ENCODE assay signal across 16 cellular contexts in genomic region chr17:30343741-30344140, GRCh38. TPM values are rescaled to one million over a fixed set of nuclear protein-coding genes. Genes with fewer than 3 reads are reported as not detected.
A peak's percentile ranks its signal among the peaks of the same experiment; 100 is the strongest.
DNase-seq lines count a peak whose midpoint lies in the region; ATAC-seq and TF ChIP-seq lines count a peak whose summit lies in the region.
"Had no signal": no experiment of that assay in that cellular context is flagged by ENCODE, and none has a peak within 500 bp of the region (broad histone marks: within the 10 kb centered on the region; RNA-seq: fewer than 3 reads in every experiment).

No MANE protein-coding gene starts in this region.

- peak overlapping the region; percentile 59 for H3K27ac Mint-ChIP-seq in nephron progenitor cell
- H3K27ac Mint-ChIP-seq in activated naive CD8-positive, alpha-beta T cell treated with anti-CD3 and anti-CD28 coated beads, Interleukin-2, amount 50 U/mL, for 24 hours = no peak overlapping the region
- H3K27ac Mint-ChIP-seq: activated CD4-positive, alpha-beta memory T cell treated with anti-CD3 and anti-CD28 coated beads, Interleukin-2, amount 10 ng/mL, durations not matched to agents 7 days and 5 days; activated T-helper 17 cell treated with anti-CD3 and anti-CD28 coated beads, Interleukin-2, amount 50 U/mL, for 72 hours had no signal

- TF ChIP-seq EP300 in upper lobe of left lung (IDR thresholded peaks at IDR 0.05) = no peak

- no peaks in the 10 kb centered on the region for H3K36me3 Mint-ChIP-seq in nephron progenitor cell (ENCODE audit: low read depth)
- no peaks in the 10 kb centered on the region for H3K36me3 Mint-ChIP-seq in activated naive CD8-positive, alpha-beta T cell treated with anti-CD3 and anti-CD28 coated beads, Interleukin-2, amount 50 U/mL, for 24 hours (ENCODE audit: low read depth)
- H3K36me3 Mint-ChIP-seq: mesothelial cell of epicardium had no signal

- H3K4me1 ChIP-seq in left ventricle myocardium inferior = peaks cover 53% of the 10 kb centered on the region
- peaks cover 34 to 54% (median 43%) of the 10 kb centered on the region in 4 donors for H3K4me1 ChIP-seq in upper lobe of left lung

- peaks cover 52% of the 10 kb centered on the region for H3K4me1 Mint-ChIP-seq in nephron progenitor cell
- peaks cover 27% of the 10 kb centered on the region for H3K4me1 Mint-ChIP-seq in activated naive CD8-positive, alpha-beta T cell treated with anti-CD3 and anti-CD28 coated beads, Interleukin-2, amount 50 U/mL, for 24 hours

- intact Hi-C loops in left ventricle myocardium inferior (cut with micrococcal nuclease) = no loop called here
- intact Hi-C loops in Right ventricle myocardium inferior (cut with DNase I) = loop anchor here (2.0 to 10.0 kb wide), 2 partner anchors 35 to 131 kb away; partner anchors contain the start of genes CPD and GOSR1

- no peaks in the 10 kb centered on the region for H3K27me3 ChIP-seq in left ventricle myocardium inferior (ENCODE audit: low read depth)
- no peaks in the 10 kb centered on the region for H3K27me3 ChIP-seq in upper lobe of left lung
- H3K27me3 ChIP-seq in MG63 = no peaks in the 10 kb centered on the region

- in situ Hi-C loops in KBM-7 (cut with MboI; ENCODE audit: low pct_unique_long_range_greater_than_20kb, low sequenced_read_pairs) = no loop called here

- TF ChIP-seq CTCF in left ventricle myocardium inferior (IDR thresholded peaks at IDR 0.05; ENCODE audit: borderline replicate concordance) (no peak), nephron progenitor cell (IDR thresholded peaks at IDR 0.05) (no peak), upper lobe of left lung (IDR thresholded peaks at IDR 0.05) (no peak)

- no peak for TF ChIP-seq POLR2A in upper lobe of left lung (IDR thresholded peaks at IDR 0.05)

- H3K36me3 ChIP-seq in left ventricle myocardium inferior (no peaks in the 10 kb centered on the region), upper lobe of left lung (no peaks in the 10 kb centered on the region), MG63 (no peaks in the 10 kb centered on the region)

- H3K9me3 Mint-ChIP-seq in nephron progenitor cell = no peaks in the 10 kb centered on the region
- no peaks in the 10 kb centered on the region for H3K9me3 Mint-ChIP-seq in activated naive CD8-positive, alpha-beta T cell treated with anti-CD3 and anti-CD28 coated beads, Interleukin-2, amount 50 U/mL, for 24 hours
- H3K9me3 Mint-ChIP-seq: activated CD4-positive, alpha-beta memory T cell treated with anti-CD3 and anti-CD28 coated beads, Interleukin-2, amount 10 ng/mL, durations not matched to agents 7 days and 5 days; activated T-helper 17 cell treated with anti-CD3 and anti-CD28 coated beads, Interleukin-2, amount 50 U/mL, for 72 hours; mesothelial cell of epicardium had no signal

- H3K4me3 ChIP-seq in left ventricle myocardium inferior = no peak overlapping the region
- H3K4me3 ChIP-seq in upper lobe of left lung = no peak overlapping the region
- no peak overlapping the region for H3K4me3 ChIP-seq in MG63

- H3K4me3 Mint-ChIP-seq in nephron progenitor cell = no peak overlapping the region
- no peak overlapping the region for H3K4me3 Mint-ChIP-seq in activated naive CD8-positive, alpha-beta T cell treated with anti-CD3 and anti-CD28 coated beads, Interleukin-2, amount 50 U/mL, for 24 hours
- H3K4me3 Mint-ChIP-seq: activated CD4-positive, alpha-beta memory T cell treated with anti-CD3 and anti-CD28 coated beads, Interleukin-2, amount 10 ng/mL, durations not matched to agents 7 days and 5 days; activated T-helper 17 cell treated with anti-CD3 and anti-CD28 coated beads, Interleukin-2, amount 50 U/mL, for 72 hours; mesothelial cell of epicardium had no signal

- H3K9me3 ChIP-seq in left ventricle myocardium inferior (replicated peaks) (no peaks in the 10 kb centered on the region), upper lobe of left lung (no peaks in the 10 kb centered on the region), MG63 (no peaks in the 10 kb centered on the region)
- H3K9me3 ChIP-seq: SK-N-SH had no signal

- DNase-seq in left ventricle myocardium inferior (no peak), Right ventricle myocardium inferior (ENCODE audit: missing footprints) (no peak), epithelial cell of prostate (ENCODE audit: low read depth, low spot score) (no peak), nephron progenitor cell (no peak), upper lobe of left lung (no peak), MG63 (no peak), KBM-7 (no peak)
- DNase-seq in activated naive CD8-positive, alpha-beta T cell treated with anti-CD3 and anti-CD28 coated beads, Interleukin-2, amount 50 U/mL, for 24 hours = no peak
- DNase-seq: activated CD4-positive, alpha-beta memory T cell treated with anti-CD3 and anti-CD28 coated beads, Interleukin-2, amount 10 ng/mL, durations not matched to agents 7 days and 5 days; amniotic stem cell; GF-D8; NCI-H1436 treated with DMSO at 0.1 percent for 48 hours; NCI-H226 had no signal

- WGBS in upper lobe of left lung, 2 donors = 78 to 80% methylated on average over 4 of the region's 4 CpGs

- peaks cover 6% of the 10 kb centered on the region for H3K27me3 Mint-ChIP-seq in nephron progenitor cell (ENCODE audit: low read depth, poor library complexity)
- no peaks in the 10 kb centered on the region for H3K27me3 Mint-ChIP-seq in activated naive CD8-positive, alpha-beta T cell treated with anti-CD3 and anti-CD28 coated beads, Interleukin-2, amount 50 U/mL, for 24 hours
- H3K27me3 Mint-ChIP-seq: activated T-helper 17 cell treated with anti-CD3 and anti-CD28 coated beads, Interleukin-2, amount 50 U/mL, for 72 hours had no signal

- ATAC-seq in Right ventricle myocardium inferior = no peak
- no peak for ATAC-seq in upper lobe of left lung (ENCODE audit: low FRiP score in 2 of 2)
- ATAC-seq in activated naive CD8-positive, alpha-beta T cell treated with anti-CD3 and anti-CD28 coated beads, Interleukin-2, amount 50 U/mL, for 24 hours = no peak
- ATAC-seq: activated T-helper 17 cell treated with anti-CD3 and anti-CD28 coated beads, Interleukin-2, amount 50 U/mL, for 72 hours had no signal

- peak overlapping the region; percentile 84 for H3K27ac ChIP-seq in left ventricle myocardium inferior (replicated peaks)
- H3K27ac ChIP-seq in epithelial cell of prostate = peak overlapping the region; percentile 87
- peak overlapping the region; percentile 70 to 87 (median 70) for H3K27ac ChIP-seq in upper lobe of left lung

RNA-seq across cellular contexts. Expression of gene TMIGD1, which starts 9.9 kb away (rescaled TPM):
- total RNA-seq in left ventricle myocardium inferior = not detected
- total RNA-seq in Right ventricle myocardium inferior = not detected
- total RNA-seq in upper lobe of left lung = not detected
- total RNA-seq in MG63 (2014; rRNA removed; shearing (Covaris generic); ENCODE audit: low replicate concordance) = not detected in 2 replicates
- total RNA-seq: activated CD4-positive, alpha-beta memory T cell treated with anti-CD3 and anti-CD28 coated beads, Interleukin-2, amount 10 ng/mL, durations not matched to agents 7 days and 5 days; activated T-helper 17 cell treated with anti-CD3 and anti-CD28 coated beads, Interleukin-2, amount 50 U/mL, for 72 hours; mesothelial cell of epicardium had no signal

RNA-seq across cellular contexts. Expression of gene CPD, which starts 35.0 kb away (rescaled TPM):
- total RNA-seq in left ventricle myocardium inferior = 19.3 TPM
- total RNA-seq in Right ventricle myocardium inferior = 20.2 TPM
- total RNA-seq in upper lobe of left lung = 100 to 1,000 TPM in 4 of 6 donors, 10 to 100 TPM in 2; 49.4 to 132 (median 104) TPM
- 38.8 and 46.3 TPM in 2 replicates for total RNA-seq in MG63 (2014; rRNA removed; shearing (Covaris generic); ENCODE audit: low replicate concordance)

RNA-seq across cellular contexts. Expression of gene BLMH, which starts 52.0 kb away (rescaled TPM):
- 14.9 TPM for total RNA-seq in left ventricle myocardium inferior
- total RNA-seq in Right ventricle myocardium inferior = 13.8 TPM
- total RNA-seq in upper lobe of left lung = 10 to 100 TPM; 16.4 to 33.6 (median 22.4) TPM
- total RNA-seq in MG63 (2014; rRNA removed; shearing (Covaris generic); ENCODE audit: low replicate concordance) = 44.7 and 45.0 TPM in 2 replicates
